In the genomic region with DNA sequence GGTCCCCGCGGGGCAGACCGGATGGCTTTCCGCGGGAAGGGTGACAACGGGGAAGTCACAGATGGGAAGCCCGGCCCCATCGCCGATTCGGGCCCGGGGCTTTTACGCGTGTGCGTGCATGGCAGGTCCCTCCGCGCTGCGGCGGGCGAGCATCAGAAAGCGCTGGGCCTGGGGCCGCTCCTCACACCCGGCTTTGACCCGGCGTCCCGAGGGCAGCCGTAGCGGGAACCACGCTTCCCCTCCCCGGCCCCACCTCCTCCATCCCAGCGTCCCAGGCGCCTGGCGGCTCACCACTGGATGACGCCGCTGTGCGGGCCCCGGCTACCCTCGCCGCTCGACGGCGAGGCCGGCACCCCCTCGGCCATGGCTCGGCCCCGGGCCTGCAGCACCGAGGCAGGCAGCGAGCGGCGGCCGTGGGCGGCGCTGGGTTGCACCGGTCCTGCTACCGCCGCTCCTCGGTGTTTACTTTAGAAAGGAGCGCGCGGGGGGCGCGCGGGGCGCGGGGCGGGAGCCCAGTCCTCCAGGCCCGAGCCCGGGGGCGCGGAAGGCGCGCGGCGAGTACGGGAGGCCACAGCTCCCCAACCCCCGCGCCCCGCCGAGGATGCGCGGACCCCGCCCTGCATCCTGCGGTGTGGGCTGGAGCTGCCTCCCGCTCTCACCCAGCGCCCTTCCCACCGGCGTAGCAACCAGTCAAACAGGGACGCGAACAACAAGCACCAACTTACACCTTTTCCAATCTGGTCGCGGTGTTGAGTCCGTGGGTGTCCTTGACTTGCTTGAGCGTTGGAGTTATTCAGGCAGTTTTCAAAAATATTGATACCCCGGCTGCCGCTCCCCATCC, we compare ENCODE assay signal across 8 cellular contexts. TPM values are rescaled to one million over a fixed set of nuclear protein-coding genes. Genes with fewer than 3 reads are reported as not detected.
DNase-seq lines count a peak whose midpoint lies in the region; ATAC-seq lines count a peak whose summit lies in the region.

No MANE protein-coding gene starts in this region.

- H3K9me3 Mint-ChIP-seq in stimulated activated effector memory CD8-positive, alpha-beta T cell treated with anti-CD3 and anti-CD28 coated beads, Interleukin-12 subunit alpha, Interleukin-12 subunit beta, amount 100 ng/mL, for 72 hours = no peaks in the 10 kb centered on the region

- H3K4me3 ChIP-seq in endocrine pancreas (ENCODE audit: control insufficient read depth, insufficient read depth, low read length) = no peak overlapping the region

- ATAC-seq in stimulated activated effector memory CD8-positive, alpha-beta T cell treated with anti-CD3 and anti-CD28 coated beads, Interleukin-12 subunit alpha, Interleukin-12 subunit beta, amount 100 ng/mL, for 72 hours = peak; percentile 54

- peak overlapping the region; percentile 69 for H3K4me3 Mint-ChIP-seq in stimulated activated effector memory CD8-positive, alpha-beta T cell treated with anti-CD3 and anti-CD28 coated beads, Interleukin-12 subunit alpha, Interleukin-12 subunit beta, amount 100 ng/mL, for 72 hours

- peak overlapping the region; percentile 43 for H3K9ac ChIP-seq in endocrine pancreas (ENCODE audit: control insufficient read depth, insufficient read depth, low read length)

- H3K9me3 ChIP-seq in endocrine pancreas (ENCODE audit: control insufficient read depth, low read length) = no peaks in the 10 kb centered on the region

- H3K4me1 ChIP-seq in endocrine pancreas (ENCODE audit: control insufficient read depth, insufficient read depth, low read length) = no peaks in the 10 kb centered on the region

- DNase-seq in ACHN = peak; percentile 29
- DNase-seq in HPDE6-E6E7 (ENCODE audit: extremely low spot score) = peak; percentile 32
- DNase-seq in activated CD4-positive, alpha-beta T cell treated with anti-CD3 and anti-CD28 coated beads, Interleukin-2, amount 50 U/mL, for 1 hour = peak; percentile 19
- peak; percentile 91 for DNase-seq in mesenteric fat pad (ENCODE audit: low spot score)
- DNase-seq in stimulated activated effector memory CD8-positive, alpha-beta T cell treated with anti-CD3 and anti-CD28 coated beads, Interleukin-12 subunit alpha, Interleukin-12 subunit beta, amount 100 ng/mL, for 72 hours (ENCODE audit: low spot score in 2 of 2) = peak; percentile 29 to 66
- no peak for DNase-seq in SKM-1 (lab: John Stamatoyannopoulos, UW; ENCODE audit: unreplicated experiment)
- no peak for DNase-seq in middle frontal gyrus (ENCODE audit: extremely low spot score, low spot score)

- in situ Hi-C loops in ACHN (cut with HindIII; ENCODE audit: low pct_ligation_motif_present, low pct_unique_long_range_greater_than_20kb, low sequenced_read_pairs) = no loop called here

- no peaks in the 10 kb centered on the region for H3K27me3 ChIP-seq in endocrine pancreas (ENCODE audit: control insufficient read depth, insufficient read depth, low read length)

- H3K4me1 Mint-ChIP-seq in stimulated activated effector memory CD8-positive, alpha-beta T cell treated with anti-CD3 and anti-CD28 coated beads, Interleukin-12 subunit alpha, Interleukin-12 subunit beta, amount 100 ng/mL, for 72 hours = peaks cover 8% of the 10 kb centered on the region

- no peaks in the 10 kb centered on the region for H3K36me3 Mint-ChIP-seq in stimulated activated effector memory CD8-positive, alpha-beta T cell treated with anti-CD3 and anti-CD28 coated beads, Interleukin-12 subunit alpha, Interleukin-12 subunit beta, amount 100 ng/mL, for 72 hours

- H3K36me3 ChIP-seq in endocrine pancreas (ENCODE audit: control insufficient read depth, insufficient read depth, low read length) = no peaks in the 10 kb centered on the region

- no peak overlapping the region for H3K27ac Mint-ChIP-seq in stimulated activated effector memory CD8-positive, alpha-beta T cell treated with anti-CD3 and anti-CD28 coated beads, Interleukin-12 subunit alpha, Interleukin-12 subunit beta, amount 100 ng/mL, for 72 hours

RNA-seq across cellular contexts. Expression of gene RFX8, which starts 0.8 kb away (rescaled TPM):
- total RNA-seq in mesenteric fat pad = 0.16 TPM

Comparison
In these comparisons a context has a peak if more than half of its experiments do, and no peak if none do; other contexts are left out.
1. DNase-seq: peak in ACHN (single experiment), HPDE6-E6E7 (single experiment), activated CD4-positive, alpha-beta T cell treated with anti-CD3 and anti-CD28 coated beads, Interleukin-2, amount 50 U/mL, for 1 hour (single experiment), mesenteric fat pad (single experiment) and stimulated activated effector memory CD8-positive, alpha-beta T cell treated with anti-CD3 and anti-CD28 coated beads, Interleukin-12 subunit alpha, Interleukin-12 subunit beta, amount 100 ng/mL, for 72 hours (2 of 2); none in SKM-1 (single experiment) and middle frontal gyrus (single experiment).